Comparison of ENCODE assay signal across 1 cellular context in genomic region chr3:46695962-46696922, GRCh38.
TF ChIP-seq lines count a peak whose summit lies in the region.

No MANE protein-coding gene starts in this region.

TF ChIP-seq in HepG2, 621 proteins besides CTCF, POLR2A, EP300 and RAD21:
- no peak for TF ChIP-seq ZFP37 (CRISPR knock-in tag; IDR thresholded peaks at IDR 0.05; ENCODE audit: borderline replicate concordance)
- no peak for TF ChIP-seq HMG20A (CRISPR knock-in tag; IDR thresholded peaks at IDR 0.05; ENCODE audit: borderline replicate concordance)
- no peak for TF ChIP-seq ZNF761 (CRISPR knock-in tag; conservative IDR thresholded peaks at IDR 0.05)
- TF ChIP-seq MNT (IDR thresholded peaks at IDR 0.05): peak; percentile 92
- TF ChIP-seq PATZ1 (CRISPR knock-in tag; IDR thresholded peaks at IDR 0.05): no peak
- no peak for TF ChIP-seq GTF2F1 (IDR thresholded peaks at IDR 0.05; ENCODE audit: low read length)
- no peak for TF ChIP-seq RAD51 (IDR thresholded peaks at IDR 0.05; ENCODE audit: borderline replicate concordance)
- TF ChIP-seq AKNA (CRISPR knock-in tag; IDR thresholded peaks at IDR 0.05; ENCODE audit: borderline replicate concordance): no peak
- peak; percentile 34; the same call in 1 of the 2 replicates for TF ChIP-seq LCORL (IDR thresholded peaks at IDR 0.05)
- TF ChIP-seq LCORL (CRISPR knock-in tag; IDR thresholded peaks at IDR 0.05): no peak
- no peak for TF ChIP-seq HMG20B (CRISPR knock-in tag; conservative IDR thresholded peaks at IDR 0.05)
- TF ChIP-seq ZNF20 (CRISPR knock-in tag; IDR thresholded peaks at IDR 0.05): no peak
- TF ChIP-seq MTF1 (CRISPR knock-in tag; IDR thresholded peaks at IDR 0.05): no peak
